ENCODE assay signal across 1 cellular context in the genomic region with DNA sequence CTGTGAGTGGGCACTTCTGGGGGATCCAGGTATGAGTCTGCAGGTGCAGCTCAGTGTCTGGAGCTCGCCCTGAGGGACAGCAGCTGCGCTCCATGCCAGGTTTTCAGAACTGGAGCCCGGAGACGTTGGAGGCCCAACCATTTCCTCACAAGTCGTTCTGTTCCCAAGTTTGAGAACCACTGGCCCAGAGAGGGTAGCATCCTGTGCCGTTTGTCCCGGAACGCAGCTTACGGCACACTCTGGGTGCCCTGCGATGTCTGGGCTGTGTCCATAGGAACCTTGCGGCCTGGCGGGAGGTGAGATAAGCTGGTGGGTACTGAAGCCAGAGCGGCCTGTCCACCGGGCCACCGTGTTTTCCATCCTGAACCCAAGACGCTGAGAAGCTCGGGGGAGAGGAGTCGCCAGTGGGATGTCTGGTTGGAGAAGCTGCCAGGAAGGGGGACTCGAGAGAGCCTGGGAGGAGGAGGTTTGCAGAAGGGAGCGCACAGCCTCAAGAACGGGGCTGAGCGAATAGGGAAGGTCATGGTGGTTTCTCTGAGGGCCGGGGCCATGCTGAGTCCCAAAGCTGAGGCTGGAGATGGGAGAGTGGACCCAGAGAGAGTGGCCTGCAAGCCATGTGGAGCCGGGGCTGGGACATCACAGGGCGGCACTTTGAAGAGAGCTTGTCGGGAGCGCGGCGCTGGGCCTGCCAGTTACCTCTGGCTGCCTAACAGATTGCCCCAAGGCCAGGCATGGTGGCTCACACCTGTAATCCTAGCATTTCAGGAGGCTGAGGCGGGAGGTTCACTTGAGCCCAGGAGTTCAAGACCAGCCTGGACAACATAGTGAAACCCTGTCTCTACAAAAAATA.
TF ChIP-seq lines count a peak whose summit lies in the region.

No MANE protein-coding gene starts in this region.

TF ChIP-seq in K562, 482 proteins besides CTCF, POLR2A, EP300 and RAD21 (continued from another document):
- TF ChIP-seq FOXA3 (CRISPR knock-in tag; conservative IDR thresholded peaks at IDR 0.05 in 1 of 2, IDR thresholded peaks at IDR 0.05 in 1 of 2): 0 out of 4 replicates have a peak, but pooled peaks of 1 of the 2 experiments have one; percentile 26
